1 cellular context compared by ENCODE assay signal in genomic region chr19:12867120-12868099, GRCh38.
TF ChIP-seq lines count a peak whose summit lies in the region.

No MANE protein-coding gene starts in this region.

TF ChIP-seq in IMR-90, 13 proteins besides CTCF, POLR2A, EP300 and RAD21:
- TF ChIP-seq RCOR1 (IDR thresholded peaks at IDR 0.05; ENCODE audit: insufficient replicate concordance, low read length) (no peak), CEBPB (IDR thresholded peaks at IDR 0.05; ENCODE audit: low read depth, low read length) (no peak), BHLHE40 (IDR thresholded peaks at IDR 0.05; ENCODE audit: low read depth, low read length) (no peak), RFX5 (IDR thresholded peaks at IDR 0.05; ENCODE audit: low read depth, low read length) (no peak), SMC3 (IDR thresholded peaks at IDR 0.05; ENCODE audit: low read depth, low read length) (no peak), CHD1 (IDR thresholded peaks at IDR 0.05; ENCODE audit: low read depth, low read length) (no peak), NFE2L2 (IDR thresholded peaks at IDR 0.05; ENCODE audit: low read depth, low read length) (no peak), MAZ (IDR thresholded peaks at IDR 0.05; ENCODE audit: borderline replicate concordance, low read depth, low read length) (no peak), FOS (IDR thresholded peaks at IDR 0.05; ENCODE audit: low read depth, low read length) (no peak), MAFK (IDR thresholded peaks at IDR 0.05; ENCODE audit: low read depth, low read length) (no peak), MXI1 (IDR thresholded peaks at IDR 0.05; ENCODE audit: borderline replicate concordance, low read depth, low read length) (no peak)
- TF ChIP-seq, protein P1, sequence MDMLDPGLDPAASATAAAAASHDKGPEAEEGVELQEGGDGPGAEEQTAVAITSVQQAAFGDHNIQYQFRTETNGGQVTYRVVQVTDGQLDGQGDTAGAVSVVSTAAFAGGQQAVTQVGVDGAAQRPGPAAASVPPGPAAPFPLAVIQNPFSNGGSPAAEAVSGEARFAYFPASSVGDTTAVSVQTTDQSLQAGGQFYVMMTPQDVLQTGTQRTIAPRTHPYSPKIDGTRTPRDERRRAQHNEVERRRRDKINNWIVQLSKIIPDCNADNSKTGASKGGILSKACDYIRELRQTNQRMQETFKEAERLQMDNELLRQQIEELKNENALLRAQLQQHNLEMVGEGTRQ (IDR thresholded peaks at IDR 0.05; ENCODE audit: low read depth, low read length): no peak
- TF ChIP-seq, protein P2, sequence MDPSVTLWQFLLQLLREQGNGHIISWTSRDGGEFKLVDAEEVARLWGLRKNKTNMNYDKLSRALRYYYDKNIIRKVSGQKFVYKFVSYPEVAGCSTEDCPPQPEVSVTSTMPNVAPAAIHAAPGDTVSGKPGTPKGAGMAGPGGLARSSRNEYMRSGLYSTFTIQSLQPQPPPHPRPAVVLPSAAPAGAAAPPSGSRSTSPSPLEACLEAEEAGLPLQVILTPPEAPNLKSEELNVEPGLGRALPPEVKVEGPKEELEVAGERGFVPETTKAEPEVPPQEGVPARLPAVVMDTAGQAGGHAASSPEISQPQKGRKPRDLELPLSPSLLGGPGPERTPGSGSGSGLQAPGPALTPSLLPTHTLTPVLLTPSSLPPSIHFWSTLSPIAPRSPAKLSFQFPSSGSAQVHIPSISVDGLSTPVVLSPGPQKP (IDR thresholded peaks at IDR 0.05; ENCODE audit: borderline replicate concordance, low read depth, low read length): no peak
